In genomic region chr3:102104093-102104492, GRCh38 we compare ENCODE assay signal across 25 cellular contexts.
A peak's percentile ranks its signal among the peaks of the same experiment; 100 is the strongest.
DNase-seq lines count a peak whose midpoint lies in the region; ATAC-seq, FAIRE-seq and TF ChIP-seq lines count a peak whose summit lies in the region.
"Had no signal": no experiment of that assay in that cellular context is flagged by ENCODE, and none has a peak within 500 bp of the region (broad histone marks: within the 10 kb centered on the region; RNA-seq: fewer than 3 reads in every experiment).

No MANE protein-coding gene starts in this region.

- no peak overlapping the region for H2AK5ac ChIP-seq in mesenchymal stem cell (ENCODE audit: low read length, severe bottlenecking)

- H3K4me2 ChIP-seq in endothelial cell of umbilical vein (ENCODE audit: insufficient read depth, low read length): no peak overlapping the region
- no peak overlapping the region for H3K4me2 ChIP-seq in mesenchymal stem cell (ENCODE audit: low read length, poor library complexity, severe bottlenecking)
- H3K4me2 ChIP-seq: BLaER1 had no signal

- no peaks in the 10 kb centered on the region for H3K9me3 ChIP-seq in endothelial cell of umbilical vein (replicated peaks; ENCODE audit: control insufficient read depth, insufficient read depth, low read length)
- H3K9me3 ChIP-seq in mesenchymal stem cell (ENCODE audit: control insufficient read depth, low read length): peaks cover 13% of the 10 kb centered on the region
- H3K9me3 ChIP-seq: Peyer's patch, SJCRH30 had no signal

- no peak overlapping the region for H3K23ac ChIP-seq in mesenchymal stem cell (ENCODE audit: low read length in 2 of 2)

- H2BK12ac ChIP-seq in mesenchymal stem cell (ENCODE audit: low read length in 2 of 2): no peak overlapping the region

- no peaks in the 10 kb centered on the region for H3K36me3 ChIP-seq in endothelial cell of umbilical vein (ENCODE audit: control insufficient read depth in 2 of 2, extremely low read depth in 1 of 2, insufficient read depth in 2 of 2, low read length in 2 of 2)
- no peaks in the 10 kb centered on the region for H3K36me3 ChIP-seq in mesenchymal stem cell (ENCODE audit: control insufficient read depth in 1 of 2, insufficient read depth in 2 of 2, low read depth in 1 of 2, low read length in 2 of 2)
- H3K36me3 ChIP-seq: BLaER1, Peyer's patch, SJCRH30 had no signal

- no peak overlapping the region for H2BK15ac ChIP-seq in mesenchymal stem cell (ENCODE audit: low read depth, poor library complexity, severe bottlenecking)

- dilution Hi-C loops in endothelial cell of umbilical vein (cut with MboI; ENCODE audit: extremely low pct_ligation_motif_present, low sequenced_read_pairs): no loop called here

- H3K18ac ChIP-seq in mesenchymal stem cell (ENCODE audit: low read depth in 1 of 2, low read length in 2 of 2): no peak overlapping the region

- H3K9ac ChIP-seq in endothelial cell of umbilical vein (replicated peaks; ENCODE audit: extremely low read depth, insufficient read depth, low read length) (no peak overlapping the region), mesenchymal stem cell (ENCODE audit: low read length) (peak overlapping the region; percentile 51)
- H3K9ac ChIP-seq: BLaER1 had no signal

- POLR2A ChIA-PET in endothelial cell of umbilical vein (lab: Charles Lee): no interaction called here

- no peak overlapping the region for H3K14ac ChIP-seq in mesenchymal stem cell (ENCODE audit: low read length in 2 of 2)

- H3K79me1 ChIP-seq in mesenchymal stem cell (replicated peaks; ENCODE audit: low read length, poor library complexity, severe bottlenecking): no peaks in the 10 kb centered on the region

- peaks cover 8% of the 10 kb centered on the region for H3K4me1 ChIP-seq in endothelial cell of umbilical vein (ENCODE audit: control insufficient read depth, extremely low read depth, insufficient read depth, low read length)
- peaks cover 2% of the 10 kb centered on the region for H3K4me1 ChIP-seq in mesenchymal stem cell (ENCODE audit: control insufficient read depth, insufficient read depth, low read depth, low read length)
- H3K4me1 ChIP-seq: BLaER1, Peyer's patch had no signal

- H2AFZ ChIP-seq in endothelial cell of umbilical vein (ENCODE audit: low read depth, low read length) (no peak overlapping the region), mesenchymal stem cell (ENCODE audit: low read depth, low read length) (no peak overlapping the region)

- H3K9me1 ChIP-seq in endothelial cell of umbilical vein (replicated peaks; ENCODE audit: control insufficient read depth, extremely low read depth, insufficient read depth, low read length): no peaks in the 10 kb centered on the region

- no TSS peak for BruUV-seq in endothelial cell of umbilical vein (replicated peaks; lab: Mats Ljungman, UMichigan)

- TF ChIP-seq POLR2A in endothelial cell of umbilical vein (IDR thresholded peaks at IDR 0.05; ENCODE audit: low read depth, low read length): no peak

- intact Hi-C loops in endothelial cell of umbilical vein (cut with micrococcal nuclease): no loop called here
- intact Hi-C loops in left colon (cut with DNase I, micrococcal nuclease): no loop called here

- no peak overlapping the region for H4K8ac ChIP-seq in mesenchymal stem cell (ENCODE audit: low read length)

- no peak for ATAC-seq in left colon

- H2BK120ac ChIP-seq in mesenchymal stem cell (ENCODE audit: low read depth, low read length): no peak overlapping the region

- TF ChIP-seq CTCF in endothelial cell of umbilical vein (IDR thresholded peaks at IDR 0.05; ENCODE audit: extremely low read depth in 1 of 2, insufficient read depth in 1 of 2, low read depth in 1 of 2, low read length in 2 of 2): no peak

- no peaks in the 10 kb centered on the region for H3K79me2 ChIP-seq in endothelial cell of umbilical vein (ENCODE audit: control insufficient read depth, insufficient read depth, low read length)

- H4K91ac ChIP-seq in mesenchymal stem cell (ENCODE audit: low read length): no peak overlapping the region

- peak; percentile 49 for DNase-seq in DMS 273 (lab: John Stamatoyannopoulos, UW; ENCODE audit: unreplicated experiment)
- DNase-seq in DMS 273 treated with DMSO at 0.1 percent for 48 hours (lab: John Stamatoyannopoulos, UW): no peak
- peak; percentile 21 for DNase-seq in endothelial cell of umbilical vein (ENCODE audit: low read depth, low spot score)
- DNase-seq in mesenchymal stem cell: no peak
- no peak for DNase-seq in left colon
- no peak for DNase-seq in SKM-1 (lab: John Stamatoyannopoulos, UW; ENCODE audit: unreplicated experiment)
- no peak for DNase-seq in GOT3 (lab: John Stamatoyannopoulos, UW)
- no peak for DNase-seq in mucosa of gallbladder (ENCODE audit: low spot score)
- DNase-seq: ACHN; CD4-positive, alpha-beta T cell; COR-L47; DMS153; H9; HFFc6; KBM-7; NCI-H1105; NCI-H146; NCI-H2029; NCI-H226; NCI-H774; Peyer's patch; SJCRH30 had no signal

- WGBS in mesenchymal stem cell: 77% methylated on average over 1 of the region's 2 CpGs

- CTCF ChIA-PET in endothelial cell of umbilical vein (lab: Charles Lee): no interaction called here

- no peak overlapping the region for H3K4ac ChIP-seq in mesenchymal stem cell (ENCODE audit: low read depth in 1 of 2, low read length in 2 of 2)

- H3K27me3 ChIP-seq in endothelial cell of umbilical vein (ENCODE audit: control insufficient read depth in 2 of 2, insufficient read depth in 2 of 2, low read length in 2 of 2) (no peaks in the 10 kb centered on the region), mesenchymal stem cell (ENCODE audit: control insufficient read depth in 1 of 2, insufficient read depth in 1 of 2, low read length in 2 of 2) (no peaks in the 10 kb centered on the region)
- H3K27me3 ChIP-seq: BLaER1, Peyer's patch, SJCRH30 had no signal

- H2BK5ac ChIP-seq in mesenchymal stem cell (ENCODE audit: low read depth, low read length, poor library complexity, severe bottlenecking): no peak overlapping the region

- no peak for FAIRE-seq in endothelial cell of umbilical vein (lab: Jason Lieb, UNC)

- H3K4me3 ChIP-seq in endothelial cell of umbilical vein (replicated peaks in 1 of 3; ENCODE audit: insufficient read depth in 1 of 3, low read depth in 1 of 3, low read length in 3 of 3): no peak overlapping the region
- no peak overlapping the region for H3K4me3 ChIP-seq in mesenchymal stem cell (ENCODE audit: insufficient read depth in 1 of 2, low read depth in 1 of 2, low read length in 2 of 2)
- H3K4me3 ChIP-seq: BLaER1, Peyer's patch, SJCRH30 had no signal

- no peaks in the 10 kb centered on the region for H4K20me1 ChIP-seq in endothelial cell of umbilical vein (replicated peaks; ENCODE audit: control insufficient read depth, extremely low read depth, insufficient read depth, low read length)
- H4K20me1 ChIP-seq: BLaER1 had no signal

- H3K27ac ChIP-seq in endothelial cell of umbilical vein (ENCODE audit: insufficient read depth, low read depth, low read length) (no peak overlapping the region), mesenchymal stem cell (ENCODE audit: low read length, poor library complexity, severe bottlenecking) (no peak overlapping the region)
- H3K27ac ChIP-seq: 22Rv1, BLaER1, HL-60, Peyer's patch, SJCRH30 had no signal

TF ChIP-seq in endothelial cell of umbilical vein, 7 proteins besides CTCF, POLR2A, EP300 and RAD21:
- TF ChIP-seq EZH2 (IDR thresholded peaks at IDR 0.05; ENCODE audit: borderline replicate concordance, low read depth, low read length, severe bottlenecking) (no peak), GATA2 (IDR thresholded peaks at IDR 0.05; ENCODE audit: insufficient read depth, insufficient read length, low read depth, low read length) (no peak)
TF ChIP-seq in endothelial cell of umbilical vein: peak in this region for 0.

Comparison
In these comparisons a context has a peak if more than half of its experiments do, and no peak if none do; other contexts are left out.
1. DNase-seq: peak in DMS 273 (single experiment) and endothelial cell of umbilical vein (single experiment); none in DMS 273 treated with DMSO at 0.1 percent for 48 hours (single experiment), mesenchymal stem cell (single experiment), left colon (0 of 2), SKM-1 (single experiment), GOT3 (single experiment) and mucosa of gallbladder (single experiment).